In the genomic region with DNA sequence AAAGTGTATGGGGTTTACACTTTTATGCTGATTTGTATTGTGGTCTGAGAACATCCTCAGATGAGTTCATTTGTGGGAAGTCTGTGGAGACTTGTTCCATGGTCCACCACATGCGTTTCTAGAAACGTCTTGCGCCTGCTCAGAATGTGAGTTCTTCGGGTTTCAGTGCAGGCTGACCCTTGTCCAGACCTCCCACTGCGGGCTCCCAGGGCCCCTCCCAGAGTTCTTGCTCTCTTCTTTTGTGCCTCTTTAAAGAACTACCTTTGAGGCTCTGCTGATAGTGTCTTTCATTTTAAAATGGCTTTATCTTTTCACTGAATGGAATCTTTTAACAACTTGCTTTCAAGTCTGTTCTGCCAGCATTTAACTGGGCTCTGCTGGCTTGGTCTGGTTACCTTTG, we compare ENCODE assay signal across 24 cellular contexts.
"Had no signal": no experiment of that assay in that cellular context is flagged by ENCODE, and none has a peak within 500 bp of the region (broad histone marks: within the 10 kb centered on the region; RNA-seq: fewer than 3 reads in every experiment).

No MANE protein-coding gene starts in this region.

- H3K4me2 ChIP-seq: hepatocyte, neural progenitor cell had no signal

- H3K9me3 ChIP-seq: esophagus muscularis mucosa, mucosa of descending colon, right lobe of liver, testis, vagina had no signal

- H3K79me2 ChIP-seq: hepatocyte had no signal

- ATAC-seq: mucosa of descending colon, right lobe of liver had no signal

- H3K4me1 Mint-ChIP-seq: activated naive CD8-positive, alpha-beta T cell treated with anti-CD3 and anti-CD28 coated beads, Interleukin-2, amount 10 ng/mL, durations not matched to agents 7 days and 5 days; neural progenitor cell had no signal

- H3K4me3 Mint-ChIP-seq: activated naive CD8-positive, alpha-beta T cell treated with anti-CD3 and anti-CD28 coated beads, Interleukin-2, amount 10 ng/mL, durations not matched to agents 7 days and 5 days; activated T-helper 1 cell treated with anti-CD3 and anti-CD28 coated beads, Interleukin-12 subunit alpha, Interleukin-12 subunit beta, Interleukin-2, Interleukin-4 antibody, amounts not matched to agents 30 ng/mL and 10 ng/mL and 1 ng/mL, durations not matched to agents 14 hours and 24 hours and 36 hours; neural progenitor cell; T-helper 2 cell treated with Interferon-gamma antibody and Interleukin-4, amounts not matched to agents 5 μg/mL and 100 μg/mL, for 36 hours; type B pancreatic cell had no signal

- H3K27ac Mint-ChIP-seq: activated naive CD8-positive, alpha-beta T cell treated with anti-CD3 and anti-CD28 coated beads, Interleukin-2, amount 10 ng/mL, durations not matched to agents 7 days and 5 days; neural progenitor cell; T-helper 2 cell treated with Interferon-gamma antibody and Interleukin-4, amounts not matched to agents 5 μg/mL and 100 μg/mL, for 36 hours; type B pancreatic cell had no signal

- H2AFZ ChIP-seq: hepatocyte, neural progenitor cell had no signal

- H3K27ac ChIP-seq: coronary artery, esophagus muscularis mucosa, hepatocyte, neural progenitor cell, right lobe of liver, skin epidermis, testis, vagina, VCaP had no signal

- H3K27me3 ChIP-seq: esophagus muscularis mucosa, hepatocyte, neural progenitor cell, right lobe of liver, testis, vagina had no signal

- H3K9me3 Mint-ChIP-seq: activated naive CD8-positive, alpha-beta T cell treated with anti-CD3 and anti-CD28 coated beads, Interleukin-2, amount 10 ng/mL, durations not matched to agents 7 days and 5 days; activated T-helper 1 cell treated with anti-CD3 and anti-CD28 coated beads, Interleukin-12 subunit alpha, Interleukin-12 subunit beta, Interleukin-2, Interleukin-4 antibody, amounts not matched to agents 30 ng/mL and 10 ng/mL and 1 ng/mL, durations not matched to agents 14 hours and 24 hours and 36 hours; neural progenitor cell; T-helper 2 cell treated with Interferon-gamma antibody and Interleukin-4, amounts not matched to agents 5 μg/mL and 100 μg/mL, for 36 hours; type B pancreatic cell had no signal

- FAIRE-seq: bronchial epithelial cell, frontal cortex had no signal

- H3K4me1 ChIP-seq: esophagus muscularis mucosa, right lobe of liver, testis, vagina had no signal

- H3K27me3 Mint-ChIP-seq: activated naive CD8-positive, alpha-beta T cell treated with anti-CD3 and anti-CD28 coated beads, Interleukin-2, amount 10 ng/mL, durations not matched to agents 7 days and 5 days; type B pancreatic cell had no signal

- H3K4me3 ChIP-seq: coronary artery, esophagus muscularis mucosa, hepatocyte, mucosa of descending colon, neural progenitor cell, right lobe of liver, skin epidermis, testis, vagina had no signal

- DNase-seq: activated CD4-positive, CD25-positive, alpha-beta regulatory T cell treated with anti-CD3 and anti-CD28 coated beads, Interleukin-2, amount 50 U/mL, for 72 hours; activated CD8-positive, alpha-beta memory T cell treated with anti-CD3 and anti-CD28 coated beads, Interleukin-2, amount 50 U/mL, for 48 hours; activated naive CD4-positive, alpha-beta T cell; activated naive CD8-positive, alpha-beta T cell treated with anti-CD3 and anti-CD28 coated beads, Interleukin-2, amount 10 ng/mL, durations not matched to agents 7 days and 5 days; amniotic stem cell; cerebellar nuclear complex; glutamatergic neuron; mucosa of descending colon; right lobe of liver; stimulated activated CD4-positive, alpha-beta T cell treated with anti-CD3 and anti-CD28 coated beads, Interleukin-2, amount 100 ng/mL, for 24 hours; stimulated activated naive CD4-positive, alpha-beta T cell; testis had no signal

- H3K9ac ChIP-seq: neural progenitor cell had no signal
